Comparison of ENCODE assay signal across 21 cellular contexts in genomic region chr2:223732346-223732745, GRCh38.
DNase-seq lines count a peak whose midpoint lies in the region; TF ChIP-seq lines count a peak whose summit lies in the region.
"Had no signal": no experiment of that assay in that cellular context is flagged by ENCODE, and none has a peak within 500 bp of the region (broad histone marks: within the 10 kb centered on the region; RNA-seq: fewer than 3 reads in every experiment).

No MANE protein-coding gene starts in this region.

- H3K27ac ChIP-seq in A673 (ENCODE audit: low read depth, low read length, poor library complexity, severe bottlenecking) = peak overlapping the region; percentile 69
- H3K27ac ChIP-seq: C4-2B had no signal

- H3K27me3 ChIP-seq in A673 (replicated peaks; ENCODE audit: insufficient read depth, low read depth, low read length, poor library complexity) = no peaks in the 10 kb centered on the region

- no TSS peak for BruUV-seq in A673 (replicated peaks; lab: Mats Ljungman, UMichigan)
- BruUV-seq in Calu3 (replicated peaks; lab: Mats Ljungman, UMichigan) = no TSS peak

- intact Hi-C loops in A673 (cut with micrococcal nuclease; ENCODE audit: unreplicated experiment) = no loop called here
- intact Hi-C loops in Calu3 (cut with micrococcal nuclease; ENCODE audit: unreplicated experiment) = no loop called here

- no peaks in the 10 kb centered on the region for H3K36me3 Mint-ChIP-seq in osteocyte (ENCODE audit: unreplicated experiment)
- H3K36me3 Mint-ChIP-seq in Calu3 (ENCODE audit: insufficient read depth, unreplicated experiment) = peaks cover 5% of the 10 kb centered on the region
- H3K36me3 Mint-ChIP-seq: CD4-positive, CD25-positive, alpha-beta regulatory T cell; CD8-positive, alpha-beta T cell had no signal

- in situ Hi-C loops in SK-MEL-5 (cut with HindIII; ENCODE audit: low pct_unique_long_range_greater_than_20kb, low sequenced_read_pairs) = no loop called here

- H3K4me1 ChIP-seq in A673 (ENCODE audit: insufficient read depth, low read length, poor library complexity, severe bottlenecking) = peaks cover 38% of the 10 kb centered on the region
- H3K4me1 ChIP-seq: HAP-1 had no signal

- TF ChIP-seq CTCF in A673 (conservative IDR thresholded peaks at IDR 0.05; ENCODE audit: low read depth, low read length) = no peak
- TF ChIP-seq CTCF in choroid plexus epithelial cell (conservative IDR thresholded peaks at IDR 0.05; ENCODE audit: low read depth, low read length) = no peak
- no peak for TF ChIP-seq CTCF in osteocyte (IDR thresholded peaks at IDR 0.05)
- TF ChIP-seq CTCF in Calu3 (IDR thresholded peaks at IDR 0.05; ENCODE audit: unreplicated experiment) = no peak

- H3K9me3 Mint-ChIP-seq in osteocyte (ENCODE audit: unreplicated experiment) (no peaks in the 10 kb centered on the region), Calu3 (ENCODE audit: low read depth, unreplicated experiment) (peaks cover 5% of the 10 kb centered on the region)
- H3K9me3 Mint-ChIP-seq: HFFc6 had no signal

- no peaks in the 10 kb centered on the region for H3K36me3 ChIP-seq in A673 (ENCODE audit: insufficient read depth, low read length, poor library complexity, severe bottlenecking)
- H3K36me3 ChIP-seq: HAP-1 had no signal

- DNase-seq in A673 (ENCODE audit: low spot score) (peak; percentile 96), SK-MEL-5 (ENCODE audit: low read depth, low spot score) (peak; percentile 18), choroid plexus epithelial cell (ENCODE audit: low read depth) (peak; percentile 27), osteocyte (ENCODE audit: extremely low spot score, unreplicated experiment) (peak; percentile 23), Calu3 (no peak), NCI-H146 treated with DMSO at 0.1 percent for 48 hours (lab: John Stamatoyannopoulos, UW; ENCODE audit: unreplicated experiment) (no peak), SW 1271 (lab: John Stamatoyannopoulos, UW) (no peak)
- DNase-seq: 8988T; Caco-2; CD4-positive, CD25-positive, alpha-beta regulatory T cell; CD8-positive, alpha-beta T cell; DMS 273 treated with DMSO at 0.1 percent for 48 hours; DMS79; EL; GDM1; GOT3; HFFc6 had no signal

- H3K9me3 ChIP-seq in A673 (ENCODE audit: low read depth, low read length, poor library complexity, severe bottlenecking) = no peaks in the 10 kb centered on the region
- H3K9me3 ChIP-seq: HAP-1 had no signal

- POLR2A ChIA-PET in A673 (lab: Charles Lee; ENCODE audit: low non-redundant PET) = interaction anchor here (0.6 to 0.7 kb wide), 2 partner anchors 26 to 28 kb away, joined by 3 to 5 read pairs; no protein-coding TSS in a partner anchor

- H3K4me3 Mint-ChIP-seq in osteocyte (ENCODE audit: unreplicated experiment) = no peak overlapping the region
- no peak overlapping the region for H3K4me3 Mint-ChIP-seq in Calu3 (ENCODE audit: low read depth, unreplicated experiment)
- H3K4me3 Mint-ChIP-seq: CD4-positive, CD25-positive, alpha-beta regulatory T cell; CD8-positive, alpha-beta T cell; HFFc6 had no signal

- H3K27me3 Mint-ChIP-seq in osteocyte (ENCODE audit: unreplicated experiment) (no peaks in the 10 kb centered on the region), Calu3 (ENCODE audit: unreplicated experiment) (no peaks in the 10 kb centered on the region)

- H3K4me3 ChIP-seq in A673 (ENCODE audit: low read depth, low read length, poor library complexity, severe bottlenecking) (no peak overlapping the region), choroid plexus epithelial cell (ENCODE audit: low read depth, low read length) (no peak overlapping the region)
- H3K4me3 ChIP-seq: A549, GM12878, HAP-1 had no signal

- H3K27ac Mint-ChIP-seq in osteocyte (ENCODE audit: unreplicated experiment) (no peak overlapping the region), Calu3 (ENCODE audit: unreplicated experiment) (no peak overlapping the region)
- H3K27ac Mint-ChIP-seq: CD4-positive, CD25-positive, alpha-beta regulatory T cell; CD8-positive, alpha-beta T cell; HFFc6 had no signal

- CTCF ChIA-PET in A673 (lab: Charles Lee) (no interaction called here), Calu3 (lab: Charles Lee) (no interaction called here)

- H3K4me1 Mint-ChIP-seq in osteocyte (ENCODE audit: unreplicated experiment) = peaks cover 35% of the 10 kb centered on the region
- peaks cover 59% of the 10 kb centered on the region for H3K4me1 Mint-ChIP-seq in Calu3 (ENCODE audit: low read depth, unreplicated experiment)

Comparison
In these comparisons a context has a peak if more than half of its experiments do, and no peak if none do; other contexts are left out.
1. DNase-seq: peak in A673 (single experiment), SK-MEL-5 (single experiment), choroid plexus epithelial cell (single experiment) and osteocyte (single experiment); none in Calu3 (single experiment), NCI-H146 treated with DMSO at 0.1 percent for 48 hours (single experiment) and SW 1271 (0 of 2).